Comparison of ENCODE assay signal across 8 cellular contexts in the genomic region with DNA sequence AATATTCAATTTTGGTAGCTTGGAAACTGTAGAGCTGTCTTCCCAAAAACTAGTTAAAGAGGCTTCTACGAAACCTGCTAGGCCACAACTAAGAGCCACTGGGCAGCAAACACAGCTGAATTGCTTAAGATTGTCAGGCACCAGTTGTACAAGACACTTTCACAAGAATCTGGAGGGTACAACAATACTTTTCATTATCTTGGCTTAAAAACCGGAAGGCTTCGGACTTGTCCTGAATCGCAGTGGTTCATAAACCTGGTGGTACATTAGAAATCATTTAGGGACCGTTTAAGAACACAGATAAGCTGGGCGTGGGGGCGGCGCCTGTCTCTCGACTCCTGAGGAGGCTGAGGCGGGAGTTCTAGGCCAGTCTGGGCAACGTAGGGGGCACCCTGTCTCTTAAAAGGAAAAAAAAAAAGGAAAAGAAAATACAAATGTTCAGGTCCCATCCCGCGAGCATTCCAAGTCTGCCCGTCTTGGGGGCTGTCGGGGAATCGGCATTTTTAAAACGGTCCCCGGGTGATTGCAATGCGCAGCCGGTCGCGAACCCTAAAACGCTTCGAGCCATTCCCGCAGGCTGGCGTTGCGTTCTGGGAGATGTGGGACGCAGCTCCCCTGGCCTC. TPM values are rescaled to one million over a fixed set of nuclear protein-coding genes. Genes with fewer than 3 reads are reported as not detected.
DNase-seq lines count a peak whose midpoint lies in the region; ATAC-seq and TF ChIP-seq lines count a peak whose summit lies in the region.

No MANE protein-coding gene starts in this region.

- peaks cover 25% of the 10 kb centered on the region for H4K20me1 ChIP-seq in Loucy (ENCODE audit: insufficient read depth, low read length, poor library complexity, severe bottlenecking)

- H2AFZ ChIP-seq in Loucy (ENCODE audit: low read length) = peak overlapping the region; percentile 82

- peak overlapping the region; percentile 88 for H3K27ac Mint-ChIP-seq in activated CD4-positive, alpha-beta memory T cell treated with anti-CD3 and anti-CD28 coated beads for 36 hours

- H3K27ac ChIP-seq in epithelial cell of prostate (peak overlapping the region; percentile 66), suprapubic skin (peak overlapping the region; percentile 79)

- no peaks in the 10 kb centered on the region for H3K9me2 ChIP-seq in Loucy (replicated peaks; ENCODE audit: low read depth, low read length)

- H3K4me1 ChIP-seq in Loucy (ENCODE audit: insufficient read depth, low read length, poor library complexity, severe bottlenecking) (peaks cover 48% of the 10 kb centered on the region), mononuclear cell (ENCODE audit: insufficient read depth, low read length) (peaks cover 19% of the 10 kb centered on the region), suprapubic skin (peaks cover 26% of the 10 kb centered on the region)

- DNase-seq in NCI-H82 (lab: John Stamatoyannopoulos, UW) (peak; percentile 68), NCI-H82 treated with DMSO at 0.1 percent for 48 hours (lab: John Stamatoyannopoulos, UW; ENCODE audit: unreplicated experiment) (no peak), epithelial cell of prostate (ENCODE audit: low read depth, low spot score) (no peak), suprapubic skin (ENCODE audit: low spot score in 2 of 2) (peak in 1 of 2 donors; percentile 66)
- DNase-seq in activated CD4-positive, alpha-beta memory T cell treated with anti-CD3 and anti-CD28 coated beads for 36 hours = peak; percentile 55

- H3K9me3 ChIP-seq in Loucy (ENCODE audit: insufficient read depth, low read depth, low read length) = no peaks in the 10 kb centered on the region
- H3K9me3 ChIP-seq in mononuclear cell (ENCODE audit: low read depth, low read length) = no peaks in the 10 kb centered on the region
- H3K9me3 ChIP-seq in suprapubic skin = no peaks in the 10 kb centered on the region

- no peak for ATAC-seq in GM21786 (IDR thresholded peaks at IDR 0.05; ENCODE audit: unreplicated experiment)

- peaks cover 12% of the 10 kb centered on the region for H3K36me3 Mint-ChIP-seq in activated CD4-positive, alpha-beta memory T cell treated with anti-CD3 and anti-CD28 coated beads for 36 hours

- intact Hi-C loops in activated CD4-positive, alpha-beta memory T cell treated with anti-CD3 and anti-CD28 coated beads for 36 hours (cut with micrococcal nuclease) = loop anchor here (1.0 to 10.0 kb wide), 6 partner anchors 67 to 782 kb away; partner anchors contain the start of genes ABCG2, GPRIN3, HERC3 and PPM1K

- H3K4me1 Mint-ChIP-seq in activated CD4-positive, alpha-beta memory T cell treated with anti-CD3 and anti-CD28 coated beads for 36 hours (ENCODE audit: low read depth) = peaks cover 47% of the 10 kb centered on the region

- peaks cover 39% of the 10 kb centered on the region for H3K79me2 ChIP-seq in Loucy (ENCODE audit: insufficient read depth, low read length)

- TF ChIP-seq CTCF in Loucy (conservative IDR thresholded peaks at IDR 0.05; ENCODE audit: low read length) (no peak), suprapubic skin (IDR thresholded peaks at IDR 0.05) (no peak)

- H3K27me3 Mint-ChIP-seq in activated CD4-positive, alpha-beta memory T cell treated with anti-CD3 and anti-CD28 coated beads for 36 hours = no peaks in the 10 kb centered on the region

- H3K9ac ChIP-seq in Loucy (ENCODE audit: low read depth, low read length, poor library complexity, severe bottlenecking) = peak overlapping the region; percentile 96

- POLR2A ChIA-PET in activated CD4-positive, alpha-beta memory T cell treated with anti-CD3 and anti-CD28 coated beads for 36 hours (lab: Charles Lee) = interaction anchor here (0.6 to 1.6 kb wide), 2 partner anchors 13 to 276 kb away, joined by 3 to 5 read pairs; no protein-coding TSS in a partner anchor

- no peaks in the 10 kb centered on the region for H3F3A ChIP-seq in Loucy (ENCODE audit: low read depth)

- no peaks in the 10 kb centered on the region for H3K9me3 Mint-ChIP-seq in activated CD4-positive, alpha-beta memory T cell treated with anti-CD3 and anti-CD28 coated beads for 36 hours

- WGBS in suprapubic skin = 2% methylated on average over 28 of the region's 28 CpGs

- TF ChIP-seq POLR2A in suprapubic skin (IDR thresholded peaks at IDR 0.05) = no peak

- H3K4me2 ChIP-seq in Loucy (ENCODE audit: low read depth, low read length, poor library complexity, severe bottlenecking) = peak overlapping the region; percentile 95

- H3K4me3 ChIP-seq in Loucy (ENCODE audit: low read length, poor library complexity, severe bottlenecking) (peak overlapping the region; percentile 96), mononuclear cell (ENCODE audit: low read length) (peak overlapping the region; percentile 77), suprapubic skin (peak overlapping the region; percentile 61)

- no peak for TF ChIP-seq EP300 in suprapubic skin (IDR thresholded peaks at IDR 0.05)

- peak overlapping the region; percentile 90 for H3K4me3 Mint-ChIP-seq in activated CD4-positive, alpha-beta memory T cell treated with anti-CD3 and anti-CD28 coated beads for 36 hours

- H3K27me3 ChIP-seq in Loucy (ENCODE audit: insufficient read depth, low read length, poor library complexity, severe bottlenecking) = no peaks in the 10 kb centered on the region
- no peaks in the 10 kb centered on the region for H3K27me3 ChIP-seq in mononuclear cell (ENCODE audit: insufficient read depth, low read length)
- H3K27me3 ChIP-seq in suprapubic skin = no peaks in the 10 kb centered on the region

- CTCF ChIA-PET in activated CD4-positive, alpha-beta memory T cell treated with anti-CD3 and anti-CD28 coated beads for 36 hours (lab: Charles Lee) = interaction anchor here (0.7 to 2.9 kb wide), 7 partner anchors 9 to 501 kb away, joined by 3 to 11 read pairs (median 4); no protein-coding TSS in a partner anchor

- H3K36me3 ChIP-seq in Loucy (ENCODE audit: insufficient read depth, low read length) = no peaks in the 10 kb centered on the region; the same call in 1 of the 2 replicates
- H3K36me3 ChIP-seq in suprapubic skin = peaks cover 11% of the 10 kb centered on the region

RNA-seq across cellular contexts. Expression of gene PYURF, which starts 0.8 kb away (rescaled TPM):
- 10 to 100 TPM; 49.0 to 51.7 TPM for total RNA-seq in activated CD4-positive, alpha-beta memory T cell treated with anti-CD3 and anti-CD28 coated beads for 36 hours
- total RNA-seq in mononuclear cell = 57.1 TPM
- total RNA-seq in suprapubic skin = 10 to 100 TPM; 52.0 to 88.9 (median 82.2) TPM

Comparison
In these comparisons a context has a peak if more than half of its experiments do, and no peak if none do; other contexts are left out.
1. DNase-seq: peak in NCI-H82 (single experiment) and activated CD4-positive, alpha-beta memory T cell treated with anti-CD3 and anti-CD28 coated beads for 36 hours (single experiment); none in NCI-H82 treated with DMSO at 0.1 percent for 48 hours (single experiment) and epithelial cell of prostate (single experiment).
2. Peak in every context shown above with its lines, with median percentiles within 50 percentile points of each other: H3K4me3 ChIP-seq.